Comparison of ENCODE assay signal across 23 cellular contexts in genomic region chr3:141342386-141342785, GRCh38. TPM values are rescaled to one million over a fixed set of nuclear protein-coding genes. Genes with fewer than 3 reads are reported as not detected.
DNase-seq lines count a peak whose midpoint lies in the region; ATAC-seq, FAIRE-seq and TF ChIP-seq lines count a peak whose summit lies in the region.
"Had no signal": no experiment of that assay in that cellular context is flagged by ENCODE, and none has a peak within 500 bp of the region (broad histone marks: within the 10 kb centered on the region; RNA-seq: fewer than 3 reads in every experiment).

No MANE protein-coding gene starts in this region.

- H3K9me3 ChIP-seq in IMR-90 (ENCODE audit: control insufficient read depth, insufficient read depth, low read length) (no peaks in the 10 kb centered on the region; the same call in 1 of the 2 replicates), K562 (replicated peaks; ENCODE audit: control insufficient read depth, insufficient read depth, low read depth, low read length) (no peaks in the 10 kb centered on the region), spleen (peaks cover 0 to 6% (median 0%) of the 10 kb centered on the region in 8 donors)
- H3K9me3 ChIP-seq: Caco-2 had no signal

- intact Hi-C loops in IMR-90 (cut with micrococcal nuclease), result no loop called here
- intact Hi-C loops in K562 (cut with micrococcal nuclease), result no loop called here
- intact Hi-C loops in spleen (cut with DNase I; ENCODE audit: low total_unique reads), result no loop called here

- H2BK15ac ChIP-seq in IMR-90 (ENCODE audit: low read depth, low read length), result no peak overlapping the region

- H4K20me1 ChIP-seq in IMR-90 (ENCODE audit: insufficient read depth, low read length) (no peaks in the 10 kb centered on the region), K562 (replicated peaks; ENCODE audit: control insufficient read depth, insufficient read depth, low read length) (no peaks in the 10 kb centered on the region)
- H4K20me1 ChIP-seq: BLaER1 had no signal

- no peak overlapping the region for H3K4ac ChIP-seq in IMR-90 (ENCODE audit: low read depth, low read length)

- H3K9ac ChIP-seq in IMR-90 (ENCODE audit: low read depth, low read length), result no peak overlapping the region
- no peak overlapping the region for H3K9ac ChIP-seq in K562 (ENCODE audit: insufficient read depth in 1 of 2, low read depth in 2 of 2, low read length in 2 of 2)
- H3K9ac ChIP-seq: BLaER1 had no signal

- H3K36me3 ChIP-seq in IMR-90 (ENCODE audit: control insufficient read depth, insufficient read depth, low read length), result no peaks in the 10 kb centered on the region; the same call in 1 of the 2 replicates
- H3K36me3 ChIP-seq in K562 (ENCODE audit: control insufficient read depth, insufficient read depth, low read length), result no peaks in the 10 kb centered on the region
- no peaks in the 10 kb centered on the region for H3K36me3 ChIP-seq in spleen
- H3K36me3 ChIP-seq: BLaER1, HAP-1 had no signal

- no peak overlapping the region for H3K56ac ChIP-seq in IMR-90 (ENCODE audit: extremely low read depth, insufficient read depth, low read length)

- H2AFZ ChIP-seq in IMR-90 (replicated peaks; ENCODE audit: low read length, poor library complexity), result no peak overlapping the region
- no peak overlapping the region for H2AFZ ChIP-seq in K562 (ENCODE audit: low read depth, low read length)

- no CpG with 5 or more reads among the region's 5 CpGs for WGBS in IMR-90 (ENCODE audit: extremely low coverage in 2 of 2, insufficient read length in 1 of 2), 2 experiments
- 2% methylated on average over 5 of the region's 5 CpGs for WGBS in K562 (ENCODE audit: insufficient coverage, low coverage, missing lambda C conversion rate)
- WGBS in spleen, 5 donors, result 80 to 94% (median 88%) methylated on average over 5 of the region's 5 CpGs

- H3K4me1 ChIP-seq in IMR-90 (ENCODE audit: control insufficient read depth, insufficient read depth, low read length) (peaks cover 2% of the 10 kb centered on the region), K562 (replicated peaks in 1 of 2; ENCODE audit: control insufficient read depth in 2 of 2, insufficient read depth in 2 of 2, low read length in 2 of 2) (peaks cover 4 to 31% of the 10 kb centered on the region in 2 experiments; a peak in 4 of 5 replicates), spleen (peaks cover 0 to 3% (median under 1%) of the 10 kb centered on the region in 6 donors)
- H3K4me1 ChIP-seq: HAP-1 had no signal

- H3K79me1 ChIP-seq in IMR-90 (ENCODE audit: low read depth in 1 of 2, low read length in 2 of 2), result no peaks in the 10 kb centered on the region

- peak; percentile 24; the same call in 1 of the 2 replicates for TF ChIP-seq EP300 in K562 (IDR thresholded peaks at IDR 0.05; ENCODE audit: low read length)

- no peak for TF ChIP-seq CTCF in IMR-90 (conservative IDR thresholded peaks at IDR 0.05; ENCODE audit: low read depth, low read length)
- TF ChIP-seq CTCF in K562 (IDR thresholded peaks at IDR 0.05 in 2 of 3, conservative IDR thresholded peaks at IDR 0.05 in 1 of 3; ENCODE audit: insufficient read depth in 2 of 3, low read depth in 1 of 3, low read length in 3 of 3), result no peak
- TF ChIP-seq CTCF in spleen (IDR thresholded peaks at IDR 0.05 in 8 of 11, conservative IDR thresholded peaks at IDR 0.05 in 3 of 11), result no peak

- TF ChIP-seq RAD21 in IMR-90 (IDR thresholded peaks at IDR 0.05; ENCODE audit: low read length) (no peak), K562 (CRISPR knock-in tag; conservative IDR thresholded peaks at IDR 0.05 in 1 of 2, IDR thresholded peaks at IDR 0.05 in 1 of 2) (no peak)

- peak overlapping the region; percentile 57; the same call in 1 of the 2 replicates for H4K91ac ChIP-seq in IMR-90 (ENCODE audit: insufficient read depth, low read depth, low read length)

- TF ChIP-seq POLR2A in IMR-90 (IDR thresholded peaks at IDR 0.05; ENCODE audit: low read depth, low read length) (no peak), K562 (conservative IDR thresholded peaks at IDR 0.05) (no peak), spleen (IDR thresholded peaks at IDR 0.05) (no peak)

- no peak overlapping the region for H3K14ac ChIP-seq in IMR-90 (replicated peaks; ENCODE audit: low read depth, low read length)

- no peaks in the 10 kb centered on the region for H3K9me1 ChIP-seq in IMR-90 (ENCODE audit: insufficient read depth, low read length)
- H3K9me1 ChIP-seq in K562 (ENCODE audit: control insufficient read depth, insufficient read depth, low read length), result no peaks in the 10 kb centered on the region

- POLR2A ChIA-PET in IMR-90 (lab: Charles Lee; ENCODE audit: unreplicated experiment), result interaction anchor here (0.6 kb wide), 1 partner anchor 129 kb away, joined by 7 read pairs; no protein-coding TSS in a partner anchor
- POLR2A ChIA-PET in K562 (lab: Yijun Ruan, JAX), result interaction anchor here (0.6 to 1.1 kb wide), 5 partner anchors 11 to 229 kb away, joined by 3 to 6 read pairs (median 3); no protein-coding TSS in a partner anchor

- H2AK9ac ChIP-seq in IMR-90 (replicated peaks; ENCODE audit: low read depth, low read length, poor library complexity), result no peak overlapping the region

- no peak overlapping the region for H3K18ac ChIP-seq in IMR-90 (ENCODE audit: low read depth, low read length)

- no peak overlapping the region for H2BK5ac ChIP-seq in IMR-90 (ENCODE audit: low read depth, low read length, poor library complexity, severe bottlenecking)

- dilution Hi-C loops in IMR-90 (cut with HindIII; ENCODE audit: low sequenced_read_pairs, unreplicated experiment), result no loop called here

- no peak overlapping the region for H4K5ac ChIP-seq in IMR-90 (ENCODE audit: low read depth, low read length)

- BruUV-seq in IMR-90 (replicated peaks; lab: Mats Ljungman, UMichigan) (no TSS peak), K562 (replicated peaks; lab: Mats Ljungman, UMichigan) (no TSS peak)

- H2BK20ac ChIP-seq in IMR-90 (ENCODE audit: low read depth, low read length), result no peak overlapping the region

- CTCF ChIA-PET in IMR-90 (lab: Yijun Ruan, JAX), result no interaction called here
- CTCF ChIA-PET in K562 (lab: Yijun Ruan, JAX; ENCODE audit: low intra/inter-chr PET ratio), result no interaction called here

- 0 out of 2 replicates have a peak overlapping the region, but pooled peaks have one; percentile 10 for H2BK120ac ChIP-seq in IMR-90 (ENCODE audit: low read depth, low read length)

- H3K4me3 ChIP-seq in IMR-90 (ENCODE audit: insufficient read depth, low read depth, low read length) (no peak overlapping the region), K562 (no peak overlapping the region), spleen (no peak overlapping the region)
- H3K4me3 ChIP-seq: BLaER1, GM12878, HAP-1 had no signal

- peak; percentile 71 for FAIRE-seq in K562 (lab: Jason Lieb, UNC)
- FAIRE-seq: A204.1, GM12878, GM19239, H54 had no signal

- H3K27me3 ChIP-seq in IMR-90 (ENCODE audit: control insufficient read depth, insufficient read depth, low read length) (no peaks in the 10 kb centered on the region), K562 (ENCODE audit: control insufficient read depth in 2 of 2, insufficient read depth in 2 of 2, low read length in 2 of 2) (no peaks in the 10 kb centered on the region), spleen (replicated peaks in 1 of 7) (no peaks in the 10 kb centered on the region)
- H3K27me3 ChIP-seq: BLaER1 had no signal

- in situ Hi-C loops in IMR-90 (cut with MboI; ENCODE audit: low sequenced_read_pairs) (loop anchor here (25.0 kb wide), 1 partner anchor 545 kb away; the partner anchor contains the start of gene ATP1B3), K562 (cut with MboI) (no loop called here)

- H3K4me2 ChIP-seq in IMR-90 (ENCODE audit: low read depth, low read length) (no peak overlapping the region), K562 (ENCODE audit: insufficient read depth, low read length) (no peak overlapping the region)
- H3K4me2 ChIP-seq: BLaER1 had no signal

- H3K23ac ChIP-seq in IMR-90 (ENCODE audit: low read depth, low read length), result no peak overlapping the region

- H4K8ac ChIP-seq in IMR-90 (ENCODE audit: low read depth in 2 of 2, low read length in 2 of 2), result no peak overlapping the region

- ATAC-seq in IMR-90 (ENCODE audit: low read depth) (no peak), K562 (peak; percentile 87)
- ATAC-seq: CD8-positive, alpha-beta T cell; GM12878 had no signal

- no peak for DNase-seq in IMR-90
- DNase-seq in K562 (ENCODE audit: extremely low read depth in 1 of 4, low spot score in 3 of 4), result peak; percentile 51 to 69 (median 56)
- DNase-seq in myocyte (ENCODE audit: low read depth), result peak; percentile 55
- DNase-seq in spleen, result no peak
- no peak for DNase-seq in NCI-H510A (lab: John Stamatoyannopoulos, UW)
- DNase-seq in DMS53 treated with DMSO at 0.1 percent for 48 hours (lab: John Stamatoyannopoulos, UW; ENCODE audit: unreplicated experiment), result no peak
- DNase-seq: Caco-2; CD4-positive, CD25-positive, alpha-beta regulatory T cell; CD8-positive, alpha-beta T cell; DMS153; DMS79; EL; GDM1; GOT3; HFFc6 had no signal

- no peaks in the 10 kb centered on the region for H3K79me2 ChIP-seq in K562 (ENCODE audit: control insufficient read depth, insufficient read depth, low read length)

- peak overlapping the region; percentile 59; the same call in 1 of the 2 replicates for H2AK5ac ChIP-seq in IMR-90 (ENCODE audit: low read depth, low read length)

- H3K27ac ChIP-seq in IMR-90 (ENCODE audit: insufficient read depth, low read length) (no peak overlapping the region), K562 (ENCODE audit: extremely low read depth, low read depth, low read length) (no peak overlapping the region), spleen (no peak overlapping the region)
- H3K27ac ChIP-seq: 22Rv1, BLaER1, C4-2B had no signal

RNA-seq across cellular contexts. Expression of gene ZBTB38, which starts 25.9 kb away (rescaled TPM):
- total RNA-seq in IMR-90 (2012; rRNA removed) (230 and 274 TPM in 2 replicates), K562 (2014; rRNA removed) (22.9 and 24.8 TPM in 2 replicates), K562 (2014; rRNA removed; fragmentation: Illumina TruSeq; extraction: Trizol) (39.4 and 43.6 TPM in 2 replicates), K562 (2015; rRNA removed; fragmentation: Illumina TruSeq; extraction: Trizol) (33.5 and 33.7 TPM in 2 replicates), K562 (2021) (30.7 and 36.3 TPM in 2 replicates), myocyte (103 and 108 TPM in 2 replicates), spleen (100 to 1,000 TPM in 2 of 7 donors, 10 to 100 TPM in 5; 42.8 to 122 (median 73.7) TPM)
- polyA plus RNA-seq in IMR-90 (2012; rRNA removed) (44.9 and 45.1 TPM in 2 replicates), K562 (2011; rRNA removed) (18.0 and 22.5 TPM in 2 replicates), K562 (2014; fragmentation: Illumina TruSeq; extraction: Trizol) (24.0 and 26.2 TPM in 2 replicates), K562 (2014; fragmentation: Nextera tagmentation; extraction: Ambion mirVana) (10 to 100 TPM; 14.2 to 17.9 TPM), K562 (2014; rRNA removed) (12.1 and 12.6 TPM in 2 replicates), spleen (1 to 10 TPM; 4.8 to 8.4 (median 5.6) TPM)
- 15.3 and 16.3 TPM in 2 replicates for polyA plus RNA-seq in IMR-90 (2012; cell fraction: cytosol; rRNA removed)
- polyA plus RNA-seq in IMR-90 (2012; cell fraction: nucleus; rRNA removed; ENCODE audit: low replicate concordance), result 12.9 and 53.4 TPM in 2 replicates
- total RNA-seq in K562 (2011; cell fraction: chromatin; rRNA removed; ENCODE audit: low replicate concordance), result 53.5 and 97.8 TPM in 2 replicates
- total RNA-seq in K562 (2011; cell fraction: nucleolus; rRNA removed), result 22.0 and 29.1 TPM in 2 replicates
- total RNA-seq in K562 (2011; cell fraction: nucleoplasm; rRNA removed), result 61.7 and 84.8 TPM in 2 replicates
- 6.7 and 14.9 TPM in 2 replicates for polyA plus RNA-seq in K562 (2011; cell fraction: cytosol; rRNA removed)
- 22.7 and 28.6 TPM in 2 replicates for polyA plus RNA-seq in K562 (2011; cell fraction: nucleus; rRNA removed)
- polyA plus RNA-seq in K562 (2012), result 19.0 and 21.1 TPM in 2 replicates
- 64.1 and 109 TPM in 2 replicates for polyA minus RNA-seq in K562 (2011; rRNA and poly(A)+ RNA removed)
- 27.8 and 34.9 TPM in 2 replicates for polyA minus RNA-seq in K562 (2011; cell fraction: cytosol; rRNA and poly(A)+ RNA removed)
- polyA minus RNA-seq in K562 (2011; cell fraction: nucleus; rRNA and poly(A)+ RNA removed), result 35.9 and 61.9 TPM in 2 replicates
- 21.9 TPM for polyA plus RNA-seq in myocyte (2012)

Comparison
In these comparisons a context has a peak if more than half of its experiments do, and no peak if none do; other contexts are left out.
1. DNase-seq: peak in K562 (4 of 4) and myocyte (single experiment); none in IMR-90 (single experiment), spleen (single experiment), NCI-H510A (single experiment) and DMS53 treated with DMSO at 0.1 percent for 48 hours (single experiment).